Comparison of ENCODE assay signal across 8 cellular contexts in the genomic region with DNA sequence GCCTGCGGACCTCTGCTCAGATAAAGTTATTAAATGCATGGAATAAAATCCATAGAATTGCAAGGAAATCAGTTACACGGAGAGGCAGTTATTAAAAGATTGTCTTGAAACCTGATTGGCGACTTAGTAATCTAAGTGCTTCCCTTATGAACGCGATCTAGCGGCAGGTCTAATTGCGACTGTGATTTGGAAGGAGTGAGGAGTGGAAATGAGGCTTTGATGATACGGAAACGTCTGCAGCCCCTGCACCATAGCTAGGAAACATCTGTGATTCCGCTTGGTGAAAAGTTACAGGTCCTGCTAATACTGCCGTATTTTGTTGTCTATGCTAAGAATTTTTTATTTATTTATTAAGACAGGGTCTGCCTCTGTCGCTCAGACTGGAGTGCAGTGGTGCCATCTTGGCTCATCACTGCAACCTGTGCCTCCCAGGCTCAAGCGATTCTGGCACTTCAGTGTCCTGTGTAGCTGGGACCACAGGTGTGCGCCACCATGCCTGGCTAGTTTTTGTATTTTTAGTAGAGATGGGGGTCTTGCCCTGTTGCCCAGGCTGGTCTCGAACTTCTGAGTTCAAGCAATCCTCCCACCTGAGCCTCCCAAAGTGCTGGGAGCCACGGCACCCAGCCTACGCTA. TPM values are rescaled to one million over a fixed set of nuclear protein-coding genes. Genes with fewer than 3 reads are reported as not detected.
DNase-seq lines count a peak whose midpoint lies in the region; ATAC-seq, FAIRE-seq and TF ChIP-seq lines count a peak whose summit lies in the region.

No MANE protein-coding gene starts in this region.

- peaks cover 9% of the 10 kb centered on the region for H3K36me3 ChIP-seq in RWPE2 (ENCODE audit: low read depth)
- H3K36me3 ChIP-seq in fibroblast of lung (ENCODE audit: control insufficient read depth, insufficient read depth, low read length), result peaks cover 11% of the 10 kb centered on the region
- peaks cover 9% of the 10 kb centered on the region for H3K36me3 ChIP-seq in rectal smooth muscle tissue (ENCODE audit: control insufficient read depth, insufficient read depth, low read length)

- DNase-seq in GM12891 (ENCODE audit: insufficient read length, low spot score) (no peak), RWPE2 (ENCODE audit: low spot score) (no peak), fibroblast of lung (ENCODE audit: low read depth in 2 of 2) (no peak), dedifferentiated amniotic fluid mesenchymal stem cell (ENCODE audit: extremely low spot score) (no peak), NCI-H2227 treated with DMSO at 0.1 percent for 48 hours (lab: John Stamatoyannopoulos, UW) (no peak), D721Med (ENCODE audit: insufficient read length, low spot score) (no peak)
- DNase-seq in stimulated activated CD4-positive, alpha-beta T cell treated with anti-CD3 and anti-CD28 coated beads, Interleukin-4, amount 100 ng/mL, for 4 hours, result no peak

- no peak overlapping the region for H2AFZ ChIP-seq in fibroblast of lung (ENCODE audit: low read length)

- H3K4me1 ChIP-seq in RWPE2 (ENCODE audit: insufficient read depth, poor library complexity, severe bottlenecking), result no peaks in the 10 kb centered on the region
- no peaks in the 10 kb centered on the region for H3K4me1 ChIP-seq in fibroblast of lung (ENCODE audit: control insufficient read depth, extremely low read depth, insufficient read depth, low read length)
- H3K4me1 ChIP-seq in rectal smooth muscle tissue (ENCODE audit: control insufficient read depth, insufficient read depth, low read length), result peaks cover 5% of the 10 kb centered on the region

- peak; percentile 52 for FAIRE-seq in GM12891 (lab: Jason Lieb, UNC)
- FAIRE-seq in D721Med (lab: Jason Lieb, UNC), result no peak

- H3K4me3 ChIP-seq in RWPE2 (ENCODE audit: severe bottlenecking) (peak overlapping the region; percentile 78), fibroblast of lung (replicated peaks in 1 of 4; ENCODE audit: control extremely low read depth in 1 of 4, insufficient read depth in 1 of 4, low read depth in 3 of 4, low read length in 4 of 4) (peak overlapping the region; percentile 57 to 84 (median 78)), rectal smooth muscle tissue (ENCODE audit: low read length) (peak overlapping the region; percentile 74)

- no peak for TF ChIP-seq CTCF in RWPE2 (IDR thresholded peaks at IDR 0.05; ENCODE audit: poor library complexity, severe bottlenecking)
- no peak for TF ChIP-seq CTCF in fibroblast of lung (conservative IDR thresholded peaks at IDR 0.05 in 1 of 2, IDR thresholded peaks at IDR 0.05 in 1 of 2; ENCODE audit: low read depth in 1 of 2, low read length in 2 of 2)
- no peak for TF ChIP-seq CTCF in D721Med (IDR thresholded peaks at IDR 0.05; ENCODE audit: insufficient read depth, missing control alignments)

- TF ChIP-seq POLR2A in GM12891 (IDR thresholded peaks at IDR 0.05; ENCODE audit: low read depth, low read length), result no peak

- H3K9me3 ChIP-seq in RWPE2 (ENCODE audit: severe bottlenecking) (no peaks in the 10 kb centered on the region), fibroblast of lung (ENCODE audit: control insufficient read depth, insufficient read depth, low read depth, low read length) (no peaks in the 10 kb centered on the region)

- H3K4me2 ChIP-seq in fibroblast of lung (ENCODE audit: extremely low read depth, insufficient read depth, low read length), result peak overlapping the region; percentile 76

- peaks cover 6% of the 10 kb centered on the region for H3K79me2 ChIP-seq in fibroblast of lung (ENCODE audit: control insufficient read depth, insufficient read depth, low read length)

- no peaks in the 10 kb centered on the region for H4K20me1 ChIP-seq in fibroblast of lung (ENCODE audit: control insufficient read depth, extremely low read depth, insufficient read depth, low read length)

- no peaks in the 10 kb centered on the region for H3K27me3 ChIP-seq in RWPE2 (ENCODE audit: insufficient read depth, poor library complexity, severe bottlenecking)
- H3K27me3 ChIP-seq in fibroblast of lung (ENCODE audit: control insufficient read depth, insufficient read depth, low read length), result no peaks in the 10 kb centered on the region
- no peaks in the 10 kb centered on the region for H3K27me3 ChIP-seq in rectal smooth muscle tissue (ENCODE audit: control insufficient read depth, insufficient read depth, low read length)

- peak overlapping the region; percentile 42 for H3K27ac ChIP-seq in RWPE2 (ENCODE audit: poor library complexity, severe bottlenecking)
- H3K27ac ChIP-seq in fibroblast of lung (ENCODE audit: insufficient read depth, low read length), result peak overlapping the region; percentile 76
- H3K27ac ChIP-seq in rectal smooth muscle tissue (ENCODE audit: low read depth, low read length), result peak overlapping the region; percentile 87

- H3K9ac ChIP-seq in fibroblast of lung (ENCODE audit: insufficient read depth, low read length), result peak overlapping the region; percentile 80
- H3K9ac ChIP-seq in rectal smooth muscle tissue (ENCODE audit: low read length), result peak overlapping the region; percentile 94

- ATAC-seq in RWPE2 (ENCODE audit: low read depth), result no peak

TF ChIP-seq in GM12891, 5 proteins besides CTCF, POLR2A, EP300 and RAD21:
- TF ChIP-seq POLR2AphosphoS5 (IDR thresholded peaks at IDR 0.05; ENCODE audit: low read depth, low read length), result no peak
- TF ChIP-seq POU2F2 (IDR thresholded peaks at IDR 0.05; ENCODE audit: low read depth, low read length), result no peak
- no peak for TF ChIP-seq SPI1 (IDR thresholded peaks at IDR 0.05; ENCODE audit: low read depth, low read length)
- no peak for TF ChIP-seq TAF1 (IDR thresholded peaks at IDR 0.05; ENCODE audit: low read depth, low read length)
- no peak for TF ChIP-seq PAX5 (IDR thresholded peaks at IDR 0.05; ENCODE audit: insufficient read depth, low read length, severe bottlenecking)

RNA-seq across cellular contexts. Expression of a gene that starts 0.9 kb away (rescaled TPM):
- 82.3 TPM for polyA plus RNA-seq in GM12891 (2012; ENCODE audit: low read depth, missing spikeins)
- total RNA-seq in fibroblast of lung, result 55.0 and 71.2 TPM in 2 replicates
- 29.6 and 30.3 TPM in 2 replicates for polyA plus RNA-seq in fibroblast of lung
- polyA plus RNA-seq in fibroblast of lung (2012), result 62.7 and 110 TPM in 2 replicates
- 25.0 and 25.6 TPM in 2 replicates for polyA minus RNA-seq in fibroblast of lung (ENCODE audit: low replicate concordance)

RNA-seq across cellular contexts. Expression of a gene that starts 16.7 kb away (rescaled TPM):
- 28.0 TPM for polyA plus RNA-seq in GM12891 (2012; ENCODE audit: low read depth, missing spikeins)
- total RNA-seq in fibroblast of lung, result 31.1 and 44.1 TPM in 2 replicates
- polyA plus RNA-seq in fibroblast of lung, result 20.0 and 32.6 TPM in 2 replicates
- 34.3 and 61.8 TPM in 2 replicates for polyA plus RNA-seq in fibroblast of lung (2012)
- 69.4 and 75.2 TPM in 2 replicates for polyA minus RNA-seq in fibroblast of lung (ENCODE audit: low replicate concordance)

RNA-seq across cellular contexts. Expression of a gene that starts 22.8 kb away (rescaled TPM):
- 73.3 TPM for polyA plus RNA-seq in GM12891 (2012; ENCODE audit: low read depth, missing spikeins)
- total RNA-seq in fibroblast of lung, result 34.9 and 49.5 TPM in 2 replicates
- 44.6 and 65.4 TPM in 2 replicates for polyA plus RNA-seq in fibroblast of lung
- 69.9 and 94.0 TPM in 2 replicates for polyA plus RNA-seq in fibroblast of lung (2012)
- 72.9 and 84.1 TPM in 2 replicates for polyA minus RNA-seq in fibroblast of lung (ENCODE audit: low replicate concordance)

RNA-seq across cellular contexts. Expression of a gene that starts 53.6 kb away (rescaled TPM):
- 3,343 TPM for polyA plus RNA-seq in GM12891 (2012; ENCODE audit: low read depth, missing spikeins)
- 369 and 494 TPM in 2 replicates for total RNA-seq in fibroblast of lung
- polyA plus RNA-seq in fibroblast of lung, result 878 and 1,038 TPM in 2 replicates
- polyA plus RNA-seq in fibroblast of lung (2012), result 1,751 and 2,175 TPM in 2 replicates
- polyA minus RNA-seq in fibroblast of lung (ENCODE audit: low replicate concordance), result 414 and 480 TPM in 2 replicates
